Comparison of ENCODE assay signal across 2 cellular contexts in genomic region chr2:194087089-194087488, GRCh38.
TF ChIP-seq lines count a peak whose summit lies in the region.

No MANE protein-coding gene starts in this region.

TF ChIP-seq in SK-N-SH, 30 proteins besides CTCF, POLR2A, EP300 and RAD21 (continued from another document):
- TF ChIP-seq, protein P1, sequence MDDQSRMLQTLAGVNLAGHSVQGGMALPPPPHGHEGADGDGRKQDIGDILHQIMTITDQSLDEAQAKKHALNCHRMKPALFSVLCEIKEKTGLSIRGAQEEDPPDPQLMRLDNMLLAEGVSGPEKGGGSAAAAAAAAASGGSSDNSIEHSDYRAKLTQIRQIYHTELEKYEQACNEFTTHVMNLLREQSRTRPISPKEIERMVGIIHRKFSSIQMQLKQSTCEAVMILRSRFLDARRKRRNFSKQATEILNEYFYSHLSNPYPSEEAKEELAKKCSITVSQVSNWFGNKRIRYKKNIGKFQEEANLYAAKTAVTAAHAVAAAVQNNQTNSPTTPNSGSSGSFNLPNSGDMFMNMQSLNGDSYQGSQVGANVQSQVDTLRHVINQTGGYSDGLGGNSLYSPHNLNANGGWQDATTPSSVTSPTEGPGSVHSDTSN (IDR thresholded peaks at IDR 0.05): peak; percentile 33; the same call in 1 of the 2 replicates
- TF ChIP-seq EZH2phosphoT487 (IDR thresholded peaks at IDR 0.05; ENCODE audit: borderline replicate concordance, low read depth) (no peak), ZBTB33 (IDR thresholded peaks at IDR 0.05; ENCODE audit: borderline replicate concordance, low read depth) (no peak), POLR2AphosphoS5 (IDR thresholded peaks at IDR 0.05; ENCODE audit: low read depth, low read length) (no peak), TAF1 (IDR thresholded peaks at IDR 0.05; ENCODE audit: borderline replicate concordance, low read depth, low read length) (no peak), REST (IDR thresholded peaks at IDR 0.05; ENCODE audit: low read depth, low read length) (no peak), USF1 (IDR thresholded peaks at IDR 0.05; ENCODE audit: borderline replicate concordance, low read depth) (no peak)

TF ChIP-seq in SK-N-SH treated with all-trans-retinoic acid at 6 μM for 48 hours, 23 proteins besides CTCF, POLR2A, EP300 and RAD21 (continued from another document):
- TF ChIP-seq PATZ1 (CRISPR knock-in tag; IDR thresholded peaks at IDR 0.05; ENCODE audit: borderline replicate concordance): no peak
